ENCODE assay signal across 25 cellular contexts in the genomic region with DNA sequence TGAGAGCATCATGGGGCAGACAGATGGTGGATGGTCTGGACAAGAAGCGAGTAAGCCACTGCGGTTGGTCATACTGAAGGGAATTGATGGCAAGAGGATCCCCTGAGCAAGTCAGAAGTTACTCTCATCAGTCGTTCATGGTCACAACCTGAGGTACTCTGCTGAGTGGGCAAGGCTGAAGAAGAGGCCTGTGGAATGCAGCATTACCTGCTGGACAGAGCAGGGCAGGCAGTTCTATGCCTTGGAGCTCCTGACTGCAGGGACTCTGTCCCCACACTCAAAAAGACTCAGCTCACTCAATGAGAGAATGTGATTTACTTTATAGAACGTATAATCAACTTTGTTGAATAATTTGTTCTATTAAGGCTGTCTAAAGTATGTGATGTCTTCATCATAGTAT. TPM values are rescaled to one million over a fixed set of nuclear protein-coding genes. Genes with fewer than 3 reads are reported as not detected.
DNase-seq lines count a peak whose midpoint lies in the region; ATAC-seq and TF ChIP-seq lines count a peak whose summit lies in the region.
"Had no signal": no experiment of that assay in that cellular context is flagged by ENCODE, and none has a peak within 500 bp of the region (broad histone marks: within the 10 kb centered on the region; RNA-seq: fewer than 3 reads in every experiment).

No MANE protein-coding gene starts in this region.

- H3K4me3 ChIP-seq in mammary epithelial cell (replicated peaks in 1 of 3; ENCODE audit: insufficient read depth in 1 of 3, low read depth in 2 of 3, low read length in 3 of 3) (no peak overlapping the region), epithelial cell of esophagus (ENCODE audit: low read length) (no peak overlapping the region), WERI-Rb-1 (ENCODE audit: low read depth, low read length) (no peak overlapping the region)
- H3K4me3 ChIP-seq: GM23338, HAP-1, SJSA1 had no signal

- in situ Hi-C loops in T47D (cut with HindIII; ENCODE audit: low pct_unique_long_range_greater_than_20kb, low sequenced_read_pairs): no loop called here
- in situ Hi-C loops in mammary epithelial cell (cut with MboI; ENCODE audit: low sequenced_read_pairs in 2 of 2): no loop called here

- H3K27me3 ChIP-seq in mammary epithelial cell (ENCODE audit: insufficient read depth, low read length) (no peaks in the 10 kb centered on the region), WERI-Rb-1 (ENCODE audit: insufficient read depth, low read depth, severe bottlenecking) (no peaks in the 10 kb centered on the region)
- H3K27me3 ChIP-seq: BE2C, SJSA1 had no signal

- dilution Hi-C loops in mammary epithelial cell (cut with HindIII; ENCODE audit: low sequenced_read_pairs): no loop called here

- peaks cover 42% of the 10 kb centered on the region for H3K36me3 Mint-ChIP-seq in mesothelial cell of epicardium

- H3K9ac ChIP-seq in mammary epithelial cell (ENCODE audit: insufficient read depth, low read length): no peak overlapping the region
- H3K9ac ChIP-seq: KMS-11 had no signal

- H3K9me3 ChIP-seq in mammary epithelial cell (replicated peaks; ENCODE audit: insufficient read depth, low read length) (no peaks in the 10 kb centered on the region), WERI-Rb-1 (ENCODE audit: severe bottlenecking) (no peaks in the 10 kb centered on the region)
- H3K9me3 ChIP-seq: BE2C, HAP-1, SJSA1 had no signal

- H3K36me3 ChIP-seq in mammary epithelial cell (ENCODE audit: insufficient read depth, low read length) (peaks cover 10% of the 10 kb centered on the region), WERI-Rb-1 (peaks cover 17% of the 10 kb centered on the region)
- H3K36me3 ChIP-seq: BE2C, SJSA1 had no signal

- H3K27ac Mint-ChIP-seq in mesothelial cell of epicardium: peak overlapping the region; percentile 58
- H3K27ac Mint-ChIP-seq: GM23338 had no signal

- no peak overlapping the region for H2AFZ ChIP-seq in mammary epithelial cell (ENCODE audit: low read depth, low read length)
- H2AFZ ChIP-seq: GM23338 had no signal

- H3K27ac ChIP-seq in mammary epithelial cell (ENCODE audit: insufficient read depth, low read depth, low read length): no peak overlapping the region
- no peak overlapping the region for H3K27ac ChIP-seq in WERI-Rb-1
- H3K27ac ChIP-seq: KMS-11, SJSA1 had no signal

- intact Hi-C loops in mammary epithelial cell (cut with micrococcal nuclease): no loop called here

- no peaks in the 10 kb centered on the region for H3K79me2 ChIP-seq in mammary epithelial cell (ENCODE audit: insufficient read depth, low read length)

- peaks cover 10% of the 10 kb centered on the region for H3K4me1 Mint-ChIP-seq in mesothelial cell of epicardium
- H3K4me1 Mint-ChIP-seq: GM23338 had no signal

- H3K4me2 ChIP-seq in mammary epithelial cell (ENCODE audit: insufficient read depth, low read depth, low read length): no peak overlapping the region
- H3K4me2 ChIP-seq: GM23338, KMS-11 had no signal

- ATAC-seq in GM21515 (IDR thresholded peaks at IDR 0.05; ENCODE audit: unreplicated experiment): no peak
- ATAC-seq: GM23338, Right ventricle myocardium inferior had no signal

- H3K4me1 ChIP-seq in mammary epithelial cell (ENCODE audit: insufficient read depth, low read length): no peaks in the 10 kb centered on the region
- H3K4me1 ChIP-seq: BE2C, HAP-1 had no signal

- TF ChIP-seq CTCF in mammary epithelial cell (conservative IDR thresholded peaks at IDR 0.05 in 1 of 2, IDR thresholded peaks at IDR 0.05 in 1 of 2; ENCODE audit: extremely low read depth in 1 of 2, insufficient read depth in 1 of 2, low read depth in 1 of 2, low read length in 2 of 2) (no peak), epithelial cell of esophagus (IDR thresholded peaks at IDR 0.05; ENCODE audit: insufficient read depth, low read depth, low read length, missing control alignments) (no peak), mesothelial cell of epicardium (IDR thresholded peaks at IDR 0.05; ENCODE audit: unreplicated experiment) (no peak), WERI-Rb-1 (IDR thresholded peaks at IDR 0.05; ENCODE audit: low read depth, low read length) (no peak)

- WGBS in mammary epithelial cell (ENCODE audit: low coverage, missing lambda C conversion rate): 80% methylated on average over 4 of the region's 4 CpGs

- H4K20me1 ChIP-seq in mammary epithelial cell (ENCODE audit: insufficient read depth, low read length): no peaks in the 10 kb centered on the region

- no TSS peak for BruUV-seq in mammary epithelial cell (replicated peaks; lab: Mats Ljungman, UMichigan)

- H3K4me3 Mint-ChIP-seq in mesothelial cell of epicardium: no peak overlapping the region
- H3K4me3 Mint-ChIP-seq: CD4-positive, CD25-positive, alpha-beta regulatory T cell; GM23338 had no signal

- CTCF ChIA-PET in mammary epithelial cell (lab: Charles Lee; ENCODE audit: low non-redundant PET): no interaction called here

- DNase-seq in T47D (ENCODE audit: low read depth in 1 of 2, low spot score in 1 of 2): peak; percentile 45 to 84
- DNase-seq in mammary epithelial cell: no peak
- peak; percentile 27 for DNase-seq in epithelial cell of esophagus (ENCODE audit: low read depth)
- DNase-seq in mesothelial cell of epicardium (ENCODE audit: low spot score in 2 of 2, unreplicated experiment in 2 of 2): no peak
- DNase-seq in DMS153 (lab: John Stamatoyannopoulos, UW): no peak
- no peak for DNase-seq in WERI-Rb-1
- no peak for DNase-seq in activated naive CD4-positive, alpha-beta T cell (lab: John Stamatoyannopoulos, UW)
- DNase-seq: BE2C; CD4-positive, CD25-positive, alpha-beta regulatory T cell; DND-41; IMR-90; NCI-H1105; NCI-H146; NCI-H2029; NCI-H226; NCI-H510A treated with DMSO at 0.1 percent for 48 hours; NCI-H82 had no signal

- no peaks in the 10 kb centered on the region for H3K9me3 Mint-ChIP-seq in mesothelial cell of epicardium
- H3K9me3 Mint-ChIP-seq: CD4-positive, CD25-positive, alpha-beta regulatory T cell had no signal

- no peaks in the 10 kb centered on the region for H3K27me3 Mint-ChIP-seq in mesothelial cell of epicardium (ENCODE audit: low read depth)
- H3K27me3 Mint-ChIP-seq: CD4-positive, CD25-positive, alpha-beta regulatory T cell had no signal

RNA-seq across cellular contexts. Expression of gene ALDH3A2, which starts 28.4 kb away (rescaled TPM):
- total RNA-seq in mammary epithelial cell (100 to 1,000 TPM in 1 of 2 donors, 10 to 100 TPM in 1; 59.5 to 212 TPM), mesothelial cell of epicardium (76.6 to 78.4 TPM (median 77.2 TPM) in 3 replicates)
- 70.0 TPM for polyA plus RNA-seq in mammary epithelial cell
- polyA minus RNA-seq in mammary epithelial cell: 158 TPM

RNA-seq across cellular contexts. Expression of gene SLC47A2, which starts 39.5 kb away (rescaled TPM):
- total RNA-seq in mammary epithelial cell (1 to 10 TPM; 1.5 to 9.5 TPM), mesothelial cell of epicardium (not detected in 3 replicates)
- 0.60 TPM for polyA plus RNA-seq in mammary epithelial cell
- 3.0 TPM for polyA minus RNA-seq in mammary epithelial cell
- total RNA-seq: CD4-positive, CD25-positive, alpha-beta regulatory T cell; G401; GM23338; IMR-90; OCI-LY7; Right ventricle myocardium inferior; SJSA1 had no signal
- polyA plus RNA-seq: CD4-positive, CD25-positive, alpha-beta regulatory T cell; GM23338; IMR-90 had no signal

Comparison
In these comparisons a context has a peak if more than half of its experiments do, and no peak if none do; other contexts are left out.
1. DNase-seq: peak in T47D (2 of 2) and epithelial cell of esophagus (single experiment); none in mammary epithelial cell (single experiment), mesothelial cell of epicardium (0 of 2), DMS153 (single experiment), WERI-Rb-1 (single experiment) and activated naive CD4-positive, alpha-beta T cell (0 of 4).